In genomic region chr3:120147072-120147871, GRCh38 we compare ENCODE assay signal across 8 cellular contexts. TPM values are rescaled to one million over a fixed set of nuclear protein-coding genes. Genes with fewer than 3 reads are reported as not detected.
DNase-seq lines count a peak whose midpoint lies in the region; FAIRE-seq and TF ChIP-seq lines count a peak whose summit lies in the region.

No MANE protein-coding gene starts in this region.

- TF ChIP-seq RAD21 in Ishikawa (IDR thresholded peaks at IDR 0.05; ENCODE audit: low read depth) = peak; percentile 56; the same call in 1 of the 2 replicates

- H3K4me3 ChIP-seq in epithelial cell of proximal tubule (ENCODE audit: low read depth, low read length) = no peak overlapping the region
- H3K4me3 ChIP-seq in foreskin fibroblast (ENCODE audit: low read depth in 1 of 2, low read length in 2 of 2) = no peak overlapping the region

- TF ChIP-seq EP300 in Ishikawa (IDR thresholded peaks at IDR 0.05; ENCODE audit: borderline replicate concordance) = no peak

- TF ChIP-seq CTCF in VCaP (conservative IDR thresholded peaks at IDR 0.05) = peak; percentile 55
- peak; percentile 40 for TF ChIP-seq CTCF in epithelial cell of proximal tubule (conservative IDR thresholded peaks at IDR 0.05; ENCODE audit: low read depth, low read length)
- no peak for TF ChIP-seq CTCF in foreskin fibroblast (IDR thresholded peaks at IDR 0.05; ENCODE audit: low read depth, low read length)

- no peak for FAIRE-seq in HTR-8/SVneo (lab: Jason Lieb, UNC)

- peak; percentile 70 for DNase-seq in ELF-1 (ENCODE audit: low read depth, low spot score)
- DNase-seq in epithelial cell of proximal tubule (ENCODE audit: low read depth) = no peak
- DNase-seq in stimulated activated CD4-positive, alpha-beta T cell treated with anti-CD3 and anti-CD28 coated beads, Interleukin-2, amount 100 ng/mL, for 4 hours (ENCODE audit: low read depth) = peak; percentile 28
- no peak for DNase-seq in foreskin fibroblast
- DNase-seq in HTR-8/SVneo (ENCODE audit: insufficient read length, low spot score) = no peak
- no peak for DNase-seq in dedifferentiated amniotic fluid mesenchymal stem cell (ENCODE audit: extremely low spot score)

- peak overlapping the region; percentile 100 for H3K27ac ChIP-seq in VCaP

TF ChIP-seq in Ishikawa, 13 proteins besides CTCF, POLR2A, EP300 and RAD21:
- TF ChIP-seq, protein P1, sequence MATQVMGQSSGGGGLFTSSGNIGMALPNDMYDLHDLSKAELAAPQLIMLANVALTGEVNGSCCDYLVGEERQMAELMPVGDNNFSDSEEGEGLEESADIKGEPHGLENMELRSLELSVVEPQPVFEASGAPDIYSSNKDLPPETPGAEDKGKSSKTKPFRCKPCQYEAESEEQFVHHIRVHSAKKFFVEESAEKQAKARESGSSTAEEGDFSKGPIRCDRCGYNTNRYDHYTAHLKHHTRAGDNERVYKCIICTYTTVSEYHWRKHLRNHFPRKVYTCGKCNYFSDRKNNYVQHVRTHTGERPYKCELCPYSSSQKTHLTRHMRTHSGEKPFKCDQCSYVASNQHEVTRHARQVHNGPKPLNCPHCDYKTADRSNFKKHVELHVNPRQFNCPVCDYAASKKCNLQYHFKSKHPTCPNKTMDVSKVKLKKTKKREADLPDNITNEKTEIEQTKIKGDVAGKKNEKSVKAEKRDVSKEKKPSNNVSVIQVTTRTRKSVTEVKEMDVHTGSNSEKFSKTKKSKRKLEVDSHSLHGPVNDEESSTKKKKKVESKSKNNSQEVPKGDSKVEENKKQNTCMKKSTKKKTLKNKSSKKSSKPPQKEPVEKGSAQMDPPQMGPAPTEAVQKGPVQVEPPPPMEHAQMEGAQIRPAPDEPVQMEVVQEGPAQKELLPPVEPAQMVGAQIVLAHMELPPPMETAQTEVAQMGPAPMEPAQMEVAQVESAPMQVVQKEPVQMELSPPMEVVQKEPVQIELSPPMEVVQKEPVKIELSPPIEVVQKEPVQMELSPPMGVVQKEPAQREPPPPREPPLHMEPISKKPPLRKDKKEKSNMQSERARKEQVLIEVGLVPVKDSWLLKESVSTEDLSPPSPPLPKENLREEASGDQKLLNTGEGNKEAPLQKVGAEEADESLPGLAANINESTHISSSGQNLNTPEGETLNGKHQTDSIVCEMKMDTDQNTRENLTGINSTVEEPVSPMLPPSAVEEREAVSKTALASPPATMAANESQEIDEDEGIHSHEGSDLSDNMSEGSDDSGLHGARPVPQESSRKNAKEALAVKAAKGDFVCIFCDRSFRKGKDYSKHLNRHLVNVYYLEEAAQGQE (IDR thresholded peaks at IDR 0.05; ENCODE audit: low read depth) = no peak
- TF ChIP-seq USF1 (IDR thresholded peaks at IDR 0.05) (no peak), TCF12 (IDR thresholded peaks at IDR 0.05; ENCODE audit: low read depth) (0 out of 2 replicates have a peak, but pooled peaks have one; percentile 39), CREB1 (IDR thresholded peaks at IDR 0.05; ENCODE audit: low read depth) (no peak)
- TF ChIP-seq, protein P2, sequence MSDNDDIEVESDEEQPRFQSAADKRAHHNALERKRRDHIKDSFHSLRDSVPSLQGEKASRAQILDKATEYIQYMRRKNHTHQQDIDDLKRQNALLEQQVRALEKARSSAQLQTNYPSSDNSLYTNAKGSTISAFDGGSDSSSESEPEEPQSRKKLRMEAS (IDR thresholded peaks at IDR 0.05) = peak; percentile 43; the same call in 1 of the 2 replicates

RNA-seq across cellular contexts. Expression of gene GSK3B, which starts 53.0 kb away (rescaled TPM):
- 28.8 and 31.7 TPM in 2 replicates for total RNA-seq in epithelial cell of proximal tubule

Comparison
In these comparisons a context has a peak if more than half of its experiments do, and no peak if none do; other contexts are left out.
1. DNase-seq: peak in ELF-1 (single experiment) and stimulated activated CD4-positive, alpha-beta T cell treated with anti-CD3 and anti-CD28 coated beads, Interleukin-2, amount 100 ng/mL, for 4 hours (single experiment); none in epithelial cell of proximal tubule (single experiment), foreskin fibroblast (0 of 2), HTR-8/SVneo (single experiment) and dedifferentiated amniotic fluid mesenchymal stem cell (single experiment).